Comparison of ENCODE assay signal across 9 cellular contexts in genomic region chr1:153534226-153534932, GRCh38. TPM values are rescaled to one million over a fixed set of nuclear protein-coding genes. Genes with fewer than 3 reads are reported as not detected.
DNase-seq lines count a peak whose midpoint lies in the region; ATAC-seq, FAIRE-seq and TF ChIP-seq lines count a peak whose summit lies in the region.
"Had no signal": no experiment of that assay in that cellular context is flagged by ENCODE, and none has a peak within 500 bp of the region (broad histone marks: within the 10 kb centered on the region; RNA-seq: fewer than 3 reads in every experiment).

No MANE protein-coding gene starts in this region.

- no peak for ATAC-seq in heart left ventricle
- no peak for ATAC-seq in left ventricle myocardium superior
- ATAC-seq in mucosa of descending colon: no peak
- no peak for ATAC-seq in GM21576 (IDR thresholded peaks at IDR 0.05; ENCODE audit: unreplicated experiment)

- FAIRE-seq in bronchial epithelial cell (lab: Jason Lieb, UNC): no peak

- H3K36me3 ChIP-seq in heart left ventricle: peaks cover 0 to 7% (median 0%) of the 10 kb centered on the region in 9 donors
- peaks cover 9% of the 10 kb centered on the region for H3K36me3 ChIP-seq in bronchial epithelial cell (ENCODE audit: control insufficient read depth, insufficient read depth, low read length)
- no peaks in the 10 kb centered on the region for H3K36me3 ChIP-seq in mucosa of descending colon (ENCODE audit: low read depth)

- intact Hi-C loops in heart left ventricle (cut with DNase I): loop anchor here in 5 of 10 donors (2.0 to 10.0 kb wide), 6 partner anchors 32 to 450 kb away; partner anchors contain the start of genes CHTOP (in 1 of the 5), RAB13 (in 1 of the 5), S100A14 (in 1 of the 5) and S100A16 (in 1 of the 5)
- intact Hi-C loops in left ventricle myocardium superior (cut with micrococcal nuclease): no loop called here
- intact Hi-C loops in mucosa of descending colon (cut with DNase I, micrococcal nuclease): loop anchor here (5.0 kb wide), 1 partner anchor 33 kb away; the partner anchor contains the start of gene S100A2 (in 2 of the 2)

- H3K4me3 ChIP-seq in heart left ventricle (peak overlapping the region; percentile 61 to 97 (median 85)), bronchial epithelial cell (ENCODE audit: low read depth, low read length) (peak overlapping the region; percentile 56), mucosa of descending colon (peak overlapping the region; percentile 74)

- TF ChIP-seq CTCF in heart left ventricle (IDR thresholded peaks at IDR 0.05) (no peak), bronchial epithelial cell (IDR thresholded peaks at IDR 0.05; ENCODE audit: insufficient read depth, low read length, severe bottlenecking) (no peak), mucosa of descending colon (IDR thresholded peaks at IDR 0.05) (no peak)

- 82 to 90% (median 87%) methylated on average over 7 of the region's 7 CpGs for WGBS in heart left ventricle, 4 donors

- H3K27me3 ChIP-seq in heart left ventricle: no peaks in the 10 kb centered on the region
- no peaks in the 10 kb centered on the region for H3K27me3 ChIP-seq in bronchial epithelial cell (ENCODE audit: control insufficient read depth, insufficient read depth, low read length)

- TF ChIP-seq POLR2A in heart left ventricle (IDR thresholded peaks at IDR 0.05): no peak

- H3K27ac ChIP-seq in heart left ventricle: peak overlapping the region in 11 of 12 donors; percentile 89 to 100 (median 98)

- DNase-seq in heart left ventricle (no peak), left ventricle myocardium superior (no peak), bronchial epithelial cell (ENCODE audit: low read depth) (peak; percentile 59), mucosa of descending colon (peak in 1 of 3 donors; percentile 13), CD1c-positive myeloid dendritic cell (ENCODE audit: extremely low spot score) (no peak), NCI-H1436 treated with DMSO at 0.1 percent for 48 hours (lab: John Stamatoyannopoulos, UW) (no peak)
- DNase-seq in activated CD4-positive, CD25-positive, alpha-beta regulatory T cell treated with anti-CD3 and anti-CD28 coated beads, Interleukin-2, amount 50 U/mL, for 72 hours: no peak

- H3K9me3 ChIP-seq in heart left ventricle (no peaks in the 10 kb centered on the region), mucosa of descending colon (no peaks in the 10 kb centered on the region)

- H3K4me1 ChIP-seq in heart left ventricle (peaks cover 0 to 58% (median 28%) of the 10 kb centered on the region in 12 donors), mucosa of descending colon (ENCODE audit: low read depth) (peaks cover 50% of the 10 kb centered on the region)

RNA-seq across cellular contexts. Expression of gene S100A6, which starts 1.4 kb away (rescaled TPM):
- total RNA-seq in heart left ventricle: 100 to 1,000 TPM; 157 to 415 (median 301) TPM
- 1,000 to 10,000 TPM in 1 of 2 donors, 100 to 1,000 TPM in 1; 371 to 1,213 TPM for polyA plus RNA-seq in heart left ventricle
- total RNA-seq in left ventricle myocardium superior: 201 TPM
- total RNA-seq in bronchial epithelial cell: 2,948 and 3,820 TPM in 2 replicates
- 1,000 to 10,000 TPM; 1,327 to 1,659 (median 1,382) TPM for total RNA-seq in mucosa of descending colon

RNA-seq across cellular contexts. Expression of gene S100A5, which starts 6.4 kb away (rescaled TPM):
- total RNA-seq in heart left ventricle: not detected
- not detected for polyA plus RNA-seq in heart left ventricle
- total RNA-seq in left ventricle myocardium superior: not detected
- not detected in 2 replicates for total RNA-seq in bronchial epithelial cell
- total RNA-seq in mucosa of descending colon: not detected
- total RNA-seq: subcutaneous adipose tissue had no signal

RNA-seq across cellular contexts. Expression of gene S100A4, which starts 11.2 kb away (rescaled TPM):
- total RNA-seq in heart left ventricle: 100 to 1,000 TPM in 4 of 9 donors, 10 to 100 TPM in 5; 56.9 to 214 (median 96.1) TPM
- 100 to 1,000 TPM; 214 to 398 TPM for polyA plus RNA-seq in heart left ventricle
- 114 TPM for total RNA-seq in left ventricle myocardium superior
- total RNA-seq in bronchial epithelial cell: 10.8 and 16.8 TPM in 2 replicates
- 100 to 1,000 TPM in 2 of 3 donors, 10 to 100 TPM in 1; 28.9 to 176 (median 141) TPM for total RNA-seq in mucosa of descending colon

RNA-seq across cellular contexts. Expression of gene S100A3, which starts 14.7 kb away (rescaled TPM):
- total RNA-seq in heart left ventricle (1 to 10 TPM in 4 of 9 donors, under 1 TPM in 3, not detected in 2; 0.57 to 5.9 (median 1.1) TPM), left ventricle myocardium superior (0.79 TPM), bronchial epithelial cell (2.3 and 26.6 TPM in 2 replicates), mucosa of descending colon (1 to 10 TPM in 1 of 3 donors, under 1 TPM in 1, not detected in 1; 0.85 to 2.2 TPM)
- polyA plus RNA-seq in heart left ventricle: 1 to 10 TPM; 1.6 to 5.2 TPM

RNA-seq across cellular contexts. Expression of gene S100A2, which starts 31.3 kb away (rescaled TPM):
- total RNA-seq in heart left ventricle (1 to 10 TPM in 8 of 9 donors, not detected in 1; 1.3 to 4.0 (median 2.4) TPM), left ventricle myocardium superior (1.9 TPM), bronchial epithelial cell (804 and 1,251 TPM in 2 replicates), mucosa of descending colon (1 to 10 TPM in 2 of 3 donors, not detected in 1; 1.3 to 1.9 TPM)
- polyA plus RNA-seq in heart left ventricle: 1 to 10 TPM; 2.8 to 5.1 TPM
